25 cellular contexts compared by ENCODE assay signal in genomic region chr1:107162745-107163144, GRCh38. TPM values are rescaled to one million over a fixed set of nuclear protein-coding genes. Genes with fewer than 3 reads are reported as not detected.
"Had no signal": no experiment of that assay in that cellular context is flagged by ENCODE, and none has a peak within 500 bp of the region (broad histone marks: within the 10 kb centered on the region; RNA-seq: fewer than 3 reads in every experiment).

No MANE protein-coding gene starts in this region.

- H2AFZ ChIP-seq: neural progenitor cell had no signal

- H3K9me3 ChIP-seq: esophagus muscularis mucosa, mucosa of descending colon, prostate gland, right atrium auricular region, tibial nerve, vagina had no signal

- ATAC-seq: activated naive CD8-positive, alpha-beta T cell treated with anti-CD3 and anti-CD28 coated beads, Interleukin-2, amount 50 U/mL, for 24 hours; heart right ventricle; mucosa of descending colon had no signal

- H3K27me3 ChIP-seq: brain microvascular endothelial cell, esophagus muscularis mucosa, heart right ventricle, neural progenitor cell, right atrium auricular region, tibial nerve, vagina had no signal

- DNase-seq: activated CD4-positive, alpha-beta T cell treated with anti-CD3 and anti-CD28 coated beads, Interleukin-2, amount 50 U/mL, for 1 hour; activated CD8-positive, alpha-beta memory T cell treated with anti-CD3 and anti-CD28 coated beads, Interleukin-2, amount 50 U/mL, for 4 hours; activated effector memory CD4-positive, alpha-beta T cell treated with Interleukin-2 at 50 U/mL for 16 hours; activated naive CD4-positive, alpha-beta T cell treated with anti-CD3 and anti-CD28 coated beads, Interleukin-2, amount 10 ng/mL, durations not matched to agents 7 days and 5 days; activated naive CD8-positive, alpha-beta T cell treated with anti-CD3 and anti-CD28 coated beads, Interleukin-2, amount 50 U/mL, for 24 hours; activated T-cell treated with anti-CD3 and anti-CD28 coated beads, Interleukin-2, amount 50 U/mL, for 48 hours; aorta; brain microvascular endothelial cell; cerebellar nuclear complex; cortex of kidney; heart right ventricle; kidney glomerular epithelial cell; mesenchymal stem cell; mucosa of descending colon; naive B cell; stimulated activated CD4-positive, alpha-beta T cell treated with anti-CD3 and anti-CD28 coated beads, Interleukin-2, amount 100 ng/mL, for 48 hours; T1000 had no signal

- H3K4me2 ChIP-seq: neural progenitor cell had no signal

- H3K9ac ChIP-seq: neural progenitor cell had no signal

- H3K4me3 ChIP-seq: esophagus muscularis mucosa, heart right ventricle, mucosa of descending colon, neural progenitor cell, prostate gland, right atrium auricular region, tibial nerve, vagina had no signal

- H3K4me1 ChIP-seq: esophagus muscularis mucosa, heart right ventricle, neural progenitor cell, prostate gland, right atrium auricular region, tibial nerve, vagina had no signal

- H3K27ac ChIP-seq: brain microvascular endothelial cell, esophagus muscularis mucosa, heart right ventricle, neural progenitor cell, prostate gland, right atrium auricular region, tibial nerve, vagina had no signal

- H3K36me3 ChIP-seq: brain microvascular endothelial cell, esophagus muscularis mucosa, heart right ventricle, neural progenitor cell, prostate gland, right atrium auricular region, tibial nerve, vagina had no signal

RNA-seq across cellular contexts. Expression of gene NTNG1, which starts 21.9 kb away (rescaled TPM):
- total RNA-seq: osteocyte had no signal
- polyA plus RNA-seq: aorta, heart right ventricle, liver had no signal
